In the genomic region with DNA sequence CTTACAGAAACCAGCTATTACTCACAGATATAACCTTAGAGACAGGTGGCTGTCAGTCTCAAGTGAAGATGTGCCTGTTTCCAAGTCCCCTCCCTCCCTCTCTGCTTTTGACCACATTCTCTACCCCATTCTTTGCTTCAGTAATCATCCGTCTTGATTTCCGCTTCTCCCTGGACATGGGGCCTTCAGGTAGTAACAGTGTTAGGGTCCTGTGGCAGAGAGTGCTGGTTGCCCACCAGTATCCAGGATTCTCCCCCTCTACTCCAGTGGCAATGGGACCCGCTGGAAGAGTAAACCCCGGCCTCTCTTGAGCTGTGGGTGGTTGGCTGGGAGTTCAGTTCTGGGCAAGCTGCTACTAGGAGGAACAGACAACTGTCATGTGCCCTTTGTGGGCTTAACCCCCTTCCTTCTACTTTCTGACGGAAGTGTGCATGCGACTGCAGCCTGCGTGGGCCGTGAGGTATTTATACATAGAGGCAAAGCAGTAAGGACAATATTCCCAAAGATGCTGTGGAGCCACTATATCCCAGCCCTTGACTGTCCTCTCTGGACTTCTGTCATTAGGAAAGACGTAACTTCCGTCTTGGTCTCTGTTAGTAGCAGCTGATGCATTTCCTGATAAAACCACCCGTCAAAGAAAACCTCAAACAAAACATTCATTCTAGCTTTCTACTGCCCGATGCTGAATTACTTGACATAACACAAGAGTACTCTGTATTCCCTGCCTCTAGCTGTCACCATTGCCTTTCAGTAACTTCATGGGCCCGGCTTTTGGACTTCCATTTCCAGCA, we compare ENCODE assay signal across 8 cellular contexts. TPM values are rescaled to one million over a fixed set of nuclear protein-coding genes. Genes with fewer than 3 reads are reported as not detected.
DNase-seq lines count a peak whose midpoint lies in the region; ATAC-seq and TF ChIP-seq lines count a peak whose summit lies in the region.

No MANE protein-coding gene starts in this region.

- DNase-seq in CD4-positive, CD25-positive, alpha-beta regulatory T cell = peak; percentile 34 to 77 (median 75)
- peak; percentile 44 for DNase-seq in activated T-cell treated with anti-CD3 and anti-CD28 coated beads, Interleukin-2, amount 50 U/mL, for 4 hours
- no peak for DNase-seq in SK-N-SH
- DNase-seq in NCI-H1694 (lab: John Stamatoyannopoulos, UW) = no peak
- DNase-seq in HuH-7 (ENCODE audit: low spot score) = no peak

- 91% methylated on average over 13 of the region's 13 CpGs for WGBS in SK-N-SH (ENCODE audit: low lambda C conversion rate)

- H3K4me1 Mint-ChIP-seq in CD4-positive, CD25-positive, alpha-beta regulatory T cell = peaks cover 9 to 34% (median 23%) of the 10 kb centered on the region in 4 donors
- peaks cover 43% of the 10 kb centered on the region for H3K4me1 Mint-ChIP-seq in activated T-cell treated with anti-CD3 and anti-CD28 coated beads, Interleukin-2, amount 50 U/mL, for 4 hours (ENCODE audit: low read depth)

- no peaks in the 10 kb centered on the region for H3K27me3 Mint-ChIP-seq in CD4-positive, CD25-positive, alpha-beta regulatory T cell
- no peaks in the 10 kb centered on the region for H3K27me3 Mint-ChIP-seq in activated T-cell treated with anti-CD3 and anti-CD28 coated beads, Interleukin-2, amount 50 U/mL, for 4 hours (ENCODE audit: low read depth)

- H3K27ac Mint-ChIP-seq in CD4-positive, CD25-positive, alpha-beta regulatory T cell = peak overlapping the region; percentile 57 to 98 (median 95)

- CTCF ChIA-PET in SK-N-SH (lab: Yijun Ruan, JAX) = interaction anchor here (1.8 kb wide), 1 partner anchor 30 kb away, joined by 6 read pairs; no protein-coding TSS in a partner anchor

- peak overlapping the region; percentile 75 for H2AFZ ChIP-seq in Loucy (ENCODE audit: low read length)
- no peak overlapping the region for H2AFZ ChIP-seq in SK-N-SH (ENCODE audit: low read depth)

- no peaks in the 10 kb centered on the region for H3K79me2 ChIP-seq in Loucy (ENCODE audit: insufficient read depth, low read length)
- H3K79me2 ChIP-seq in SK-N-SH (ENCODE audit: insufficient read depth) = no peaks in the 10 kb centered on the region

- H3K9me2 ChIP-seq in Loucy (replicated peaks; ENCODE audit: low read depth, low read length) (no peaks in the 10 kb centered on the region), SK-N-SH (no peaks in the 10 kb centered on the region)

- H3K4me2 ChIP-seq in Loucy (ENCODE audit: low read depth, low read length, poor library complexity, severe bottlenecking) (peak overlapping the region; percentile 54), SK-N-SH (no peak overlapping the region)

- H4K20me1 ChIP-seq in Loucy (ENCODE audit: insufficient read depth, low read length, poor library complexity, severe bottlenecking) = no peaks in the 10 kb centered on the region
- H4K20me1 ChIP-seq in SK-N-SH (ENCODE audit: insufficient read depth) = no peaks in the 10 kb centered on the region

- TF ChIP-seq CTCF in Loucy (conservative IDR thresholded peaks at IDR 0.05; ENCODE audit: low read length) (no peak), SK-N-SH (IDR thresholded peaks at IDR 0.05) (no peak)

- no peak for TF ChIP-seq RAD21 in SK-N-SH (IDR thresholded peaks at IDR 0.05; ENCODE audit: low read length)

- ATAC-seq in CD4-positive, CD25-positive, alpha-beta regulatory T cell (ENCODE audit: low read depth in 2 of 2) = peak; percentile 84 to 91
- peak; percentile 72 for ATAC-seq in GM21528 (IDR thresholded peaks at IDR 0.05; ENCODE audit: low FRiP score, unreplicated experiment)
- peak; percentile 83 to 90 for ATAC-seq in activated T-cell treated with anti-CD3 and anti-CD28 coated beads, Interleukin-2, amount 50 U/mL, for 4 hours

- H3F3A ChIP-seq in Loucy (ENCODE audit: low read depth) (no peaks in the 10 kb centered on the region), SK-N-SH (replicated peaks; ENCODE audit: insufficient read depth) (peaks cover 3% of the 10 kb centered on the region)

- POLR2A ChIA-PET in SK-N-SH (lab: Yijun Ruan, JAX) = no interaction called here

- no peaks in the 10 kb centered on the region for H3K27me3 ChIP-seq in CD4-positive, CD25-positive, alpha-beta regulatory T cell (ENCODE audit: control insufficient read depth, insufficient read depth, low read length)
- H3K27me3 ChIP-seq in Loucy (ENCODE audit: insufficient read depth, low read length, poor library complexity, severe bottlenecking) (no peaks in the 10 kb centered on the region), mucosa of rectum (ENCODE audit: control insufficient read depth in 2 of 2, insufficient read depth in 2 of 2, low read length in 2 of 2) (no peaks in the 10 kb centered on the region), SK-N-SH (ENCODE audit: insufficient read depth) (no peaks in the 10 kb centered on the region)

- H3K36me3 ChIP-seq in CD4-positive, CD25-positive, alpha-beta regulatory T cell (ENCODE audit: control insufficient read depth, insufficient read depth, low read length) = peaks cover 8% of the 10 kb centered on the region
- H3K36me3 ChIP-seq in Loucy (ENCODE audit: insufficient read depth, low read length) (no peaks in the 10 kb centered on the region; the same call in 1 of the 2 replicates), mucosa of rectum (ENCODE audit: control insufficient read depth in 2 of 2, insufficient read depth in 2 of 2, low read length in 2 of 2) (peaks cover 0 to 5% of the 10 kb centered on the region in 2 donors), SK-N-SH (replicated peaks in 1 of 2; ENCODE audit: control insufficient read depth in 1 of 2, insufficient read depth in 2 of 2, low read length in 1 of 2) (peaks cover 0 to 12% of the 10 kb centered on the region in 2 experiments)

- peak overlapping the region; percentile 35 to 75 (median 60) for H3K4me3 Mint-ChIP-seq in CD4-positive, CD25-positive, alpha-beta regulatory T cell
- peak overlapping the region; percentile 19 for H3K4me3 Mint-ChIP-seq in activated T-cell treated with anti-CD3 and anti-CD28 coated beads, Interleukin-2, amount 50 U/mL, for 4 hours

- H3K4me3 ChIP-seq in CD4-positive, CD25-positive, alpha-beta regulatory T cell (ENCODE audit: low read depth, low read length) = peak overlapping the region; percentile 71
- H3K4me3 ChIP-seq in Loucy (ENCODE audit: low read length, poor library complexity, severe bottlenecking) (peak overlapping the region; percentile 23), mucosa of rectum (ENCODE audit: low read length in 2 of 2) (peak overlapping the region in 1 of 2 donors; percentile 20), SK-N-SH (ENCODE audit: low read depth in 2 of 2, low read length in 1 of 2) (no peak overlapping the region)

- H3K9ac ChIP-seq in Loucy (ENCODE audit: low read depth, low read length, poor library complexity, severe bottlenecking) (peak overlapping the region; percentile 53), mucosa of rectum (ENCODE audit: low read depth in 1 of 2, low read length in 2 of 2) (peak overlapping the region in 1 of 2 donors; percentile 26), SK-N-SH (no peak overlapping the region)

- H3K27ac ChIP-seq in CD4-positive, CD25-positive, alpha-beta regulatory T cell (ENCODE audit: insufficient read depth, low read length, poor library complexity, severe bottlenecking) = peak overlapping the region; percentile 82
- H3K27ac ChIP-seq in mucosa of rectum (ENCODE audit: low read depth in 2 of 2, low read length in 2 of 2) (peak overlapping the region; percentile 57 to 66), SK-N-SH (ENCODE audit: low read depth in 2 of 2, low read length in 1 of 2) (no peak overlapping the region)

- H3K9me3 ChIP-seq in CD4-positive, CD25-positive, alpha-beta regulatory T cell (ENCODE audit: control insufficient read depth in 2 of 2, low read length in 2 of 2) = no peaks in the 10 kb centered on the region
- H3K9me3 ChIP-seq in Loucy (ENCODE audit: insufficient read depth, low read depth, low read length) (no peaks in the 10 kb centered on the region), mucosa of rectum (ENCODE audit: control insufficient read depth in 2 of 2, low read length in 2 of 2) (no peaks in the 10 kb centered on the region), SK-N-SH (no peaks in the 10 kb centered on the region)

- H3K36me3 Mint-ChIP-seq in CD4-positive, CD25-positive, alpha-beta regulatory T cell = peaks cover 6% of the 10 kb centered on the region
- peaks cover 7% of the 10 kb centered on the region for H3K36me3 Mint-ChIP-seq in activated T-cell treated with anti-CD3 and anti-CD28 coated beads, Interleukin-2, amount 50 U/mL, for 4 hours (ENCODE audit: insufficient read depth)

- H3K4me1 ChIP-seq in CD4-positive, CD25-positive, alpha-beta regulatory T cell (ENCODE audit: control insufficient read depth, insufficient read depth, low read length, poor library complexity, severe bottlenecking) = peaks cover 21% of the 10 kb centered on the region
- H3K4me1 ChIP-seq in Loucy (ENCODE audit: insufficient read depth, low read length, poor library complexity, severe bottlenecking) (peaks cover 12% of the 10 kb centered on the region), mucosa of rectum (ENCODE audit: control insufficient read depth in 2 of 2, insufficient read depth in 2 of 2, low read length in 2 of 2) (peaks cover 3 to 4% of the 10 kb centered on the region in 2 donors), SK-N-SH (ENCODE audit: control insufficient read depth in 1 of 2, insufficient read depth in 2 of 2, low read depth in 1 of 2, low read length in 1 of 2) (no peaks in the 10 kb centered on the region)

- TF ChIP-seq EP300 in SK-N-SH (IDR thresholded peaks at IDR 0.05; ENCODE audit: borderline replicate concordance in 1 of 2, low read depth in 1 of 2, low read length in 1 of 2) = no peak

- H3K9me3 Mint-ChIP-seq in CD4-positive, CD25-positive, alpha-beta regulatory T cell = peaks cover 0 to 2% (median 0%) of the 10 kb centered on the region in 7 donors
- H3K9me3 Mint-ChIP-seq in activated T-cell treated with anti-CD3 and anti-CD28 coated beads, Interleukin-2, amount 50 U/mL, for 4 hours = no peaks in the 10 kb centered on the region

TF ChIP-seq in SK-N-SH, 30 proteins besides CTCF, POLR2A, EP300 and RAD21 (continues in another document):
- TF ChIP-seq FOXM1 (IDR thresholded peaks at IDR 0.05; ENCODE audit: low read depth) = no peak

RNA-seq across cellular contexts. Expression of gene PDCL3, which starts 17.9 kb away (rescaled TPM):
- total RNA-seq in CD4-positive, CD25-positive, alpha-beta regulatory T cell = 45.2 TPM
- polyA plus RNA-seq in CD4-positive, CD25-positive, alpha-beta regulatory T cell = 10 to 100 TPM; 52.1 to 62.5 (median 58.1) TPM
- total RNA-seq in activated T-cell treated with anti-CD3 and anti-CD28 coated beads, Interleukin-2, amount 50 U/mL, for 4 hours = 10 to 100 TPM; 42.1 to 43.5 (median 43.2) TPM
- 32.8 and 34.7 TPM in 2 replicates for polyA plus RNA-seq in SK-N-SH (2012; rRNA removed)
- polyA plus RNA-seq in SK-N-SH (2012; cell fraction: cytosol; rRNA removed) = 47.0 and 63.9 TPM in 2 replicates
- polyA plus RNA-seq in SK-N-SH (2012; cell fraction: nucleus; rRNA removed) = 6.5 and 11.0 TPM in 2 replicates

Comparison
In these comparisons a context has a peak if more than half of its experiments do, and no peak if none do; other contexts are left out.
1. DNase-seq: peak in CD4-positive, CD25-positive, alpha-beta regulatory T cell (3 of 3) and activated T-cell treated with anti-CD3 and anti-CD28 coated beads, Interleukin-2, amount 50 U/mL, for 4 hours (single experiment); none in SK-N-SH (single experiment), NCI-H1694 (single experiment) and HuH-7 (single experiment).
2. H3K27ac ChIP-seq: peak in CD4-positive, CD25-positive, alpha-beta regulatory T cell (single experiment) and mucosa of rectum (2 of 2); none in SK-N-SH (0 of 2).
3. H3K4me3 ChIP-seq: peak in CD4-positive, CD25-positive, alpha-beta regulatory T cell (single experiment) and Loucy (single experiment); none in SK-N-SH (0 of 2).
4. Peak in every context shown above with its lines, with median percentiles within 50 percentile points of each other: ATAC-seq.